In genomic region chr4:1247811-1248261, GRCh38 we compare ENCODE assay signal across 8 cellular contexts. TPM values are rescaled to one million over a fixed set of nuclear protein-coding genes. Genes with fewer than 3 reads are reported as not detected.
DNase-seq lines count a peak whose midpoint lies in the region; ATAC-seq lines count a peak whose summit lies in the region.

No MANE protein-coding gene starts in this region.

- no peak for DNase-seq in activated naive CD8-positive, alpha-beta T cell treated with anti-CD3 and anti-CD28 coated beads for 36 hours
- peak; percentile 20 for DNase-seq in stimulated activated CD8-positive, alpha-beta memory T cell treated with anti-CD3 and anti-CD28 coated beads, Interleukin-15, amount 100 ng/mL, for 24 hours (ENCODE audit: low read depth)
- DNase-seq in OCI-M2 (lab: John Stamatoyannopoulos, UW; ENCODE audit: unreplicated experiment) (no peak), SKM-1 (lab: John Stamatoyannopoulos, UW; ENCODE audit: unreplicated experiment) (no peak)

- ATAC-seq in GM18907 (IDR thresholded peaks at IDR 0.05; ENCODE audit: unreplicated experiment) (peak; percentile 24), HG03095 (IDR thresholded peaks at IDR 0.05; ENCODE audit: unreplicated experiment) (peak; percentile 7), esophagus mucosa (no peak)

- H3K4me3 ChIP-seq in iPS-11a (ENCODE audit: low read depth, low read length), result peak overlapping the region; percentile 69

- H3K4me3 Mint-ChIP-seq in activated naive CD8-positive, alpha-beta T cell treated with anti-CD3 and anti-CD28 coated beads for 36 hours, result peak overlapping the region; percentile 90

- H3K9me3 Mint-ChIP-seq in activated naive CD8-positive, alpha-beta T cell treated with anti-CD3 and anti-CD28 coated beads for 36 hours, result peaks cover 2% of the 10 kb centered on the region

- H3K27ac Mint-ChIP-seq in activated naive CD8-positive, alpha-beta T cell treated with anti-CD3 and anti-CD28 coated beads for 36 hours, result peak overlapping the region; percentile 93

- peaks cover 55% of the 10 kb centered on the region for H3K4me1 Mint-ChIP-seq in activated naive CD8-positive, alpha-beta T cell treated with anti-CD3 and anti-CD28 coated beads for 36 hours

- H3K36me3 Mint-ChIP-seq in activated naive CD8-positive, alpha-beta T cell treated with anti-CD3 and anti-CD28 coated beads for 36 hours, result peaks cover 33% of the 10 kb centered on the region

- H3K27me3 Mint-ChIP-seq in activated naive CD8-positive, alpha-beta T cell treated with anti-CD3 and anti-CD28 coated beads for 36 hours, result no peaks in the 10 kb centered on the region

RNA-seq across cellular contexts. Expression of gene CTBP1, which starts 1.1 kb away (rescaled TPM):
- total RNA-seq in activated naive CD8-positive, alpha-beta T cell treated with anti-CD3 and anti-CD28 coated beads for 36 hours, result 100 to 1,000 TPM; 135 to 141 TPM
- 89.4 TPM for total RNA-seq in esophagus mucosa

RNA-seq across cellular contexts. Expression of gene MAEA, which starts 41.9 kb away (rescaled TPM):
- total RNA-seq in activated naive CD8-positive, alpha-beta T cell treated with anti-CD3 and anti-CD28 coated beads for 36 hours, result 10 to 100 TPM; 51.3 to 53.2 TPM
- total RNA-seq in esophagus mucosa, result 59.4 TPM
